Comparison of ENCODE assay signal across 21 cellular contexts in the genomic region with DNA sequence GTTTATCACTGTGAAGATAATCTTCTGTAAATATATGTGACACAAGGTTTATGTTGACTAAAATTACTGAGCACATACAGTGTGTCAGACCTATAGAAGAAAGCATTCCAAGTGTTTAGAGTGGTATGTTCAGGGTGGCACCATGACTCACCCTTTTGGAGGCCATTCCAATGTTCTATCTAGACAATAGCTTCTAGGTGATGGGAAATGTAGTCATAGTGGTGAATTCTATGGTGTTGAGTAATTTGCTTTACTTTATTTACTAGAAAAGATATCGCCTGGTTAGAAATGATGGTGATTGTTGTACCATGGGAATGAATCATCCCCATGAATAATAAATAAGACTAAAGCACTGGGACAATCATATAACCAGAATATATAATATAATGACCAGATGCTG.
A peak's percentile ranks its signal among the peaks of the same experiment; 100 is the strongest.
DNase-seq lines count a peak whose midpoint lies in the region; ATAC-seq, FAIRE-seq and TF ChIP-seq lines count a peak whose summit lies in the region.
"Had no signal": no experiment of that assay in that cellular context is flagged by ENCODE, and none has a peak within 500 bp of the region (broad histone marks: within the 10 kb centered on the region; RNA-seq: fewer than 3 reads in every experiment).

No MANE protein-coding gene starts in this region.

- H3K27me3 ChIP-seq in bronchial epithelial cell (ENCODE audit: control insufficient read depth, insufficient read depth, low read length) = no peaks in the 10 kb centered on the region
- H3K27me3 ChIP-seq: BLaER1 treated with 17β-estradiol and CSF1 and Interleukin-3, amounts not matched to agents 10 nM and 100 nM had no signal

- DNase-seq in HT1080 (ENCODE audit: low read depth) (peak; percentile 30), RKO (ENCODE audit: low spot score) (peak; percentile 2), bronchial epithelial cell (ENCODE audit: low read depth) (peak; percentile 51), urothelium cell line (ENCODE audit: low spot score) (peak; percentile 10), NAMALWA (ENCODE audit: low spot score) (no peak), progenitor cell of endocrine pancreas (ENCODE audit: low spot score, unreplicated experiment) (no peak)
- DNase-seq: AML-193; Caco-2; Calu3; CD4-positive, alpha-beta T cell; CD8-positive, alpha-beta T cell; DMS79 treated with DMSO at 0.1 percent for 48 hours; GF-D8 had no signal

- no peaks in the 10 kb centered on the region for H3K36me3 Mint-ChIP-seq in progenitor cell of endocrine pancreas (ENCODE audit: insufficient read depth)
- H3K36me3 Mint-ChIP-seq: CD8-positive, alpha-beta T cell had no signal

- H3K4me3 Mint-ChIP-seq in progenitor cell of endocrine pancreas (ENCODE audit: low read depth) = no peak overlapping the region
- H3K4me3 Mint-ChIP-seq: B cell; CD4-positive, alpha-beta T cell; CD8-positive, alpha-beta T cell had no signal

- no peak for TF ChIP-seq CTCF in bronchial epithelial cell (IDR thresholded peaks at IDR 0.05; ENCODE audit: insufficient read depth, low read length, severe bottlenecking)
- no peak for TF ChIP-seq CTCF in progenitor cell of endocrine pancreas (IDR thresholded peaks at IDR 0.05; ENCODE audit: unreplicated experiment)

- H3K27ac Mint-ChIP-seq in progenitor cell of endocrine pancreas = no peak overlapping the region
- H3K27ac Mint-ChIP-seq: B cell; CD4-positive, alpha-beta T cell; CD8-positive, alpha-beta T cell had no signal

- H3K27me3 Mint-ChIP-seq in progenitor cell of endocrine pancreas = no peaks in the 10 kb centered on the region
- H3K27me3 Mint-ChIP-seq: B cell; CD4-positive, alpha-beta T cell had no signal

- H3K9me3 Mint-ChIP-seq in progenitor cell of endocrine pancreas (ENCODE audit: low read depth) = peaks cover 47% of the 10 kb centered on the region

- H3K4me1 Mint-ChIP-seq in progenitor cell of endocrine pancreas (ENCODE audit: low read depth) = no peaks in the 10 kb centered on the region
- H3K4me1 Mint-ChIP-seq: B cell had no signal

- ATAC-seq in GM21786 (IDR thresholded peaks at IDR 0.05; ENCODE audit: unreplicated experiment) = no peak
- ATAC-seq: A549; CD8-positive, alpha-beta T cell had no signal

- no peaks in the 10 kb centered on the region for H3K36me3 ChIP-seq in bronchial epithelial cell (ENCODE audit: control insufficient read depth, insufficient read depth, low read length)
- H3K36me3 ChIP-seq: BLaER1 treated with 17β-estradiol and CSF1 and Interleukin-3, amounts not matched to agents 10 nM and 100 nM had no signal

- H3K4me3 ChIP-seq in bronchial epithelial cell (ENCODE audit: low read depth, low read length) = no peak overlapping the region
- H3K4me3 ChIP-seq: A549; BLaER1 treated with 17β-estradiol and CSF1 and Interleukin-3, amounts not matched to agents 10 nM and 100 nM had no signal

- no peak for FAIRE-seq in bronchial epithelial cell (lab: Jason Lieb, UNC)
- FAIRE-seq in urothelium cell line (lab: Jason Lieb, UNC) = no peak
- FAIRE-seq: A549, D721Med, G401.6, GM12891, GM19239 had no signal

Comparison
In these comparisons a context has a peak if more than half of its experiments do, and no peak if none do; other contexts are left out.
1. DNase-seq: peak in HT1080 (single experiment), RKO (single experiment), bronchial epithelial cell (single experiment) and urothelium cell line (single experiment); none in NAMALWA (single experiment) and progenitor cell of endocrine pancreas (single experiment).